Comparison of ENCODE assay signal across 10 cellular contexts in genomic region chr12:56766535-56766934, GRCh38.
A peak's percentile ranks its signal among the peaks of the same experiment; 100 is the strongest.
DNase-seq lines count a peak whose midpoint lies in the region; ATAC-seq and TF ChIP-seq lines count a peak whose summit lies in the region.
"Had no signal": no experiment of that assay in that cellular context is flagged by ENCODE, and none has a peak within 500 bp of the region (broad histone marks: within the 10 kb centered on the region; RNA-seq: fewer than 3 reads in every experiment).

No MANE protein-coding gene starts in this region.

- H3K36me3 ChIP-seq in GM06990 (ENCODE audit: control insufficient read depth, insufficient read depth, low read length), result no peaks in the 10 kb centered on the region
- H3K36me3 ChIP-seq: heart left ventricle had no signal

- H3K27ac ChIP-seq in VCaP, result peak overlapping the region; percentile 99; the same call in 1 of the 2 replicates

- peak; percentile 30 for DNase-seq in GM06990 (ENCODE audit: extremely low read depth, insufficient read length)
- DNase-seq in NCI-H510A treated with DMSO at 0.1 percent for 48 hours (lab: John Stamatoyannopoulos, UW), result no peak
- DNase-seq in DMS 273 treated with DMSO at 0.1 percent for 48 hours (lab: John Stamatoyannopoulos, UW), result no peak
- no peak for DNase-seq in NCI-H1105 treated with DMSO at 0.1 percent for 48 hours (lab: John Stamatoyannopoulos, UW)
- no peak for DNase-seq in OCI-M2 (lab: John Stamatoyannopoulos, UW; ENCODE audit: unreplicated experiment)
- DNase-seq: CD4-positive, CD25-positive, alpha-beta regulatory T cell; heart left ventricle had no signal

- TF ChIP-seq CTCF in GM06990 (IDR thresholded peaks at IDR 0.05; ENCODE audit: insufficient read depth, low read length, poor library complexity, severe bottlenecking) (no peak), VCaP (conservative IDR thresholded peaks at IDR 0.05) (no peak)

- ATAC-seq in GM19463 (IDR thresholded peaks at IDR 0.05; ENCODE audit: unreplicated experiment), result peak; percentile 99
- peak; percentile 86 for ATAC-seq in HG03097 (IDR thresholded peaks at IDR 0.05; ENCODE audit: low FRiP score, unreplicated experiment)

- no peaks in the 10 kb centered on the region for H3K27me3 ChIP-seq in GM06990 (replicated peaks; ENCODE audit: control insufficient read depth, insufficient read depth, low read length)
- H3K27me3 ChIP-seq: heart left ventricle had no signal

- H3K4me3 ChIP-seq in GM06990 (replicated peaks; ENCODE audit: low read depth, low read length), result no peak overlapping the region
- H3K4me3 ChIP-seq: heart left ventricle had no signal
